ENCODE assay signal across 24 cellular contexts in the genomic region with DNA sequence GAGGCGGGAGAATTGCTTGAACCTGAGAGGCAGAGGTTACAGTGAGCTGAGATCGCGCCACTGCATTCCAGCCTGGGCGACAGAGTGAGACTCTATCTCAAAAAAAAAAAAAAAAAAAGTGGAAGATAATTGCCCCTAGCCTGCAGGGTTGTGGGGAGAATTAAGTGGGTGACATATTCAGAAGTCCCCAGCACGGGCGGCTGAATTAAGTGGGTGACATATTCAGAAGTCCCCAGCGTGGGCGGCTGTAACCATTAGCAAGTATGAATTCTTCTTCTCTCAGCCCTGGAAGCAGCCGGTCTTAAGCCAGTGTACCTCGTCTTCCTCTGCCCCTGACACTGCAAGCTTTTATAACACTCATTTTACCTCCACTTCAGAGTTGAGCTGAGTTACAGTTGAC.
"Had no signal": no experiment of that assay in that cellular context is flagged by ENCODE, and none has a peak within 500 bp of the region (broad histone marks: within the 10 kb centered on the region; RNA-seq: fewer than 3 reads in every experiment).

No MANE protein-coding gene starts in this region.

- H3K36me3 Mint-ChIP-seq: memory B cell; naive thymus-derived CD8-positive, alpha-beta T cell; stimulated activated effector memory CD8-positive, alpha-beta T cell treated with anti-CD3 and anti-CD28 coated beads, Interleukin-12 subunit alpha, Interleukin-12 subunit beta, amount 100 ng/mL, for 72 hours had no signal

- H3K27ac Mint-ChIP-seq: dendritic cell treated with granulocyte-macrophage colony-stimulating factor and Interleukin-4, amounts not matched to agents 40 ng/mL and 50 ng/mL, for 4 days; endodermal cell; memory B cell; naive thymus-derived CD8-positive, alpha-beta T cell; progenitor cell of endocrine pancreas; stimulated activated effector memory CD8-positive, alpha-beta T cell treated with anti-CD3 and anti-CD28 coated beads, Interleukin-12 subunit alpha, Interleukin-12 subunit beta, amount 100 ng/mL, for 72 hours had no signal

- H3K36me3 ChIP-seq: colonic mucosa, gastrocnemius medialis, right lobe of liver, stomach, thyroid gland had no signal

- H3K4me3 Mint-ChIP-seq: dendritic cell treated with granulocyte-macrophage colony-stimulating factor and Interleukin-4, amounts not matched to agents 40 ng/mL and 50 ng/mL, for 4 days; endodermal cell; memory B cell; naive thymus-derived CD8-positive, alpha-beta T cell; neural crest cell; stimulated activated effector memory CD8-positive, alpha-beta T cell treated with anti-CD3 and anti-CD28 coated beads, Interleukin-12 subunit alpha, Interleukin-12 subunit beta, amount 100 ng/mL, for 72 hours had no signal

- H3K9me3 Mint-ChIP-seq: dendritic cell treated with granulocyte-macrophage colony-stimulating factor and Interleukin-4, amounts not matched to agents 40 ng/mL and 50 ng/mL, for 4 days; endodermal cell; memory B cell; naive thymus-derived CD8-positive, alpha-beta T cell; neural crest cell; stimulated activated effector memory CD8-positive, alpha-beta T cell treated with anti-CD3 and anti-CD28 coated beads, Interleukin-12 subunit alpha, Interleukin-12 subunit beta, amount 100 ng/mL, for 72 hours had no signal

- H3K27me3 Mint-ChIP-seq: dendritic cell treated with granulocyte-macrophage colony-stimulating factor and Interleukin-4, amounts not matched to agents 40 ng/mL and 50 ng/mL, for 4 days had no signal

- H3K9me3 ChIP-seq: colonic mucosa, gastrocnemius medialis, right lobe of liver, stomach, thyroid gland had no signal

- ATAC-seq: gastrocnemius medialis; left ventricle myocardium superior; naive thymus-derived CD8-positive, alpha-beta T cell; right lobe of liver; stimulated activated effector memory CD8-positive, alpha-beta T cell treated with anti-CD3 and anti-CD28 coated beads, Interleukin-12 subunit alpha, Interleukin-12 subunit beta, amount 100 ng/mL, for 72 hours had no signal

- H3K4me1 Mint-ChIP-seq: memory B cell; naive thymus-derived CD8-positive, alpha-beta T cell; stimulated activated effector memory CD8-positive, alpha-beta T cell treated with anti-CD3 and anti-CD28 coated beads, Interleukin-12 subunit alpha, Interleukin-12 subunit beta, amount 100 ng/mL, for 72 hours had no signal

- H3K4me2 ChIP-seq: smooth muscle cell had no signal

- H3K4me1 ChIP-seq: colonic mucosa, gastrocnemius medialis, right lobe of liver, stomach, thyroid gland had no signal

- H3K9ac ChIP-seq: parathyroid adenoma had no signal

- H2AFZ ChIP-seq: parathyroid adenoma had no signal

- H3K79me2 ChIP-seq: parathyroid adenoma had no signal

- H3K27ac ChIP-seq: colonic mucosa, epithelial cell of prostate, gastrocnemius medialis, parathyroid adenoma, right lobe of liver, stomach, thyroid gland had no signal

- H3K4me3 ChIP-seq: colonic mucosa, gastrocnemius medialis, lung, right lobe of liver, smooth muscle cell, stomach, thyroid gland had no signal

- DNase-seq: colonic mucosa; effector CD8-positive, alpha-beta T cell; foreskin fibroblast; gastrocnemius medialis; head of caudate nucleus; left ventricle myocardium superior; naive thymus-derived CD8-positive, alpha-beta T cell; right lobe of liver; stimulated activated CD4-positive, alpha-beta T cell treated with anti-CD3 and anti-CD28 coated beads, Interleukin-12 subunit alpha, Interleukin-12 subunit beta, amount 100 ng/mL, for 4 hours; stimulated activated CD4-positive, alpha-beta T cell treated with anti-CD3 and anti-CD28 coated beads, Interleukin-1b, Interleukin-23, amount 100 ng/mL, for 48 hours; stimulated activated CD4-positive, alpha-beta T cell treated with anti-CD3 and anti-CD28 coated beads, Interleukin-4, amount 100 ng/mL, for 24 hours; stimulated activated naive CD4-positive, alpha-beta T cell treated with Interleukin-2 at 50 U/mL for 16 hours; stomach; thyroid gland had no signal

- H3K27me3 ChIP-seq: colonic mucosa, gastrocnemius medialis, right lobe of liver, thyroid gland had no signal
